Comparison of ENCODE assay signal across 30 cellular contexts in genomic region chr1:72184099-72184695, GRCh38.
A peak's percentile ranks its signal among the peaks of the same experiment; 100 is the strongest.
DNase-seq lines count a peak whose midpoint lies in the region; ATAC-seq and TF ChIP-seq lines count a peak whose summit lies in the region.
"Had no signal": no experiment of that assay in that cellular context is flagged by ENCODE, and none has a peak within 500 bp of the region (broad histone marks: within the 10 kb centered on the region; RNA-seq: fewer than 3 reads in every experiment).

No MANE protein-coding gene starts in this region.

- WGBS in sigmoid colon, 2 donors = 69 to 70% methylated on average over 3 of the region's 3 CpGs
- whole genome bisulfite sequencing in suprapubic skin = 68% methylated on average over 3 of the region's 3 CpGs

- TF ChIP-seq POLR2A in sigmoid colon (IDR thresholded peaks at IDR 0.05) (no peak), suprapubic skin (IDR thresholded peaks at IDR 0.05) (no peak)

- peak overlapping the region; percentile 49 to 66 (median 55) for H3K27ac ChIP-seq in sigmoid colon
- H3K27ac ChIP-seq in left lung = no peak overlapping the region
- no peak overlapping the region for H3K27ac ChIP-seq in suprapubic skin
- H3K27ac ChIP-seq: adrenal gland; BLaER1 treated with 17β-estradiol and CSF1 and Interleukin-3, amounts not matched to agents 10 nM and 100 nM; breast epithelium; gastrocnemius medialis; parathyroid adenoma; right lobe of liver had no signal

- H3K4me1 ChIP-seq in sigmoid colon (peaks cover 0 to 41% (median 27%) of the 10 kb centered on the region in 4 donors), left lung (no peaks in the 10 kb centered on the region), suprapubic skin (no peaks in the 10 kb centered on the region)
- H3K4me1 ChIP-seq: adrenal gland; BLaER1 treated with 17β-estradiol and CSF1 and Interleukin-3, amounts not matched to agents 10 nM and 100 nM; breast epithelium; gastrocnemius medialis; parathyroid adenoma; Peyer's patch; right lobe of liver had no signal

- intact Hi-C loops in sigmoid colon (cut with DNase I) = no loop called here
- intact Hi-C loops in left lung (cut with DNase I) = no loop called here

- TF ChIP-seq CTCF in AG10803 (conservative IDR thresholded peaks at IDR 0.05; ENCODE audit: low read length) (no peak), sigmoid colon (IDR thresholded peaks at IDR 0.05) (no peak), left lung (IDR thresholded peaks at IDR 0.05) (no peak), suprapubic skin (IDR thresholded peaks at IDR 0.05) (no peak)

- no peak for ATAC-seq in HG03378 (IDR thresholded peaks at IDR 0.05; ENCODE audit: unreplicated experiment)
- no peak for ATAC-seq in left lung
- ATAC-seq: activated CD8-positive, alpha-beta memory T cell treated with anti-CD3 and anti-CD28 coated beads, Interleukin-2, amount 10 ng/mL, durations not matched to agents 7 days and 5 days; activated T-cell treated with anti-CD3 and anti-CD28 coated beads, Interleukin-2, amount 50 U/mL, for 72 hours; gastrocnemius medialis; left lobe of liver; right lobe of liver had no signal

- H3K27me3 ChIP-seq in sigmoid colon (no peaks in the 10 kb centered on the region), left lung (no peaks in the 10 kb centered on the region), H7 (ENCODE audit: control insufficient read depth, insufficient read depth, low read length) (no peaks in the 10 kb centered on the region), suprapubic skin (no peaks in the 10 kb centered on the region)
- H3K27me3 ChIP-seq: adrenal gland; BLaER1 treated with 17β-estradiol and CSF1 and Interleukin-3, amounts not matched to agents 10 nM and 100 nM; breast epithelium; gastrocnemius medialis; Peyer's patch; right lobe of liver had no signal

- H3K36me3 ChIP-seq in sigmoid colon (no peaks in the 10 kb centered on the region), left lung (no peaks in the 10 kb centered on the region), H7 (replicated peaks; ENCODE audit: control insufficient read depth, insufficient read depth, low read length) (no peaks in the 10 kb centered on the region), suprapubic skin (no peaks in the 10 kb centered on the region)
- H3K36me3 ChIP-seq: adrenal gland; BLaER1 treated with 17β-estradiol and CSF1 and Interleukin-3, amounts not matched to agents 10 nM and 100 nM; breast epithelium; gastrocnemius medialis; Peyer's patch; right lobe of liver had no signal

- peak; percentile 49 for DNase-seq in AG10803 (ENCODE audit: low read depth)
- DNase-seq in astrocyte of the hippocampus (ENCODE audit: low read depth, low spot score) = peak; percentile 32
- DNase-seq in kidney tubule cell (ENCODE audit: low spot score) = peak; percentile 17
- no peak for DNase-seq in sigmoid colon
- DNase-seq in left lung = no peak
- DNase-seq in H7 = no peak
- DNase-seq in suprapubic skin (ENCODE audit: low spot score in 2 of 2) = no peak
- DNase-seq: activated B cell treated with CpG ODN at 0.5 μM for 24 hours; activated CD8-positive, alpha-beta memory T cell treated with anti-CD3 and anti-CD28 coated beads, Interleukin-2, amount 10 ng/mL, durations not matched to agents 7 days and 5 days; activated naive CD4-positive, alpha-beta T cell; activated T-cell treated with anti-CD3 and anti-CD28 coated beads, Interleukin-2, amount 50 U/mL, for 72 hours; adrenal gland; effector memory CD4-positive, alpha-beta T cell; erythroblast; gastrocnemius medialis; H9; NCI-H1105; NCI-H2029; NCI-H526; nephron progenitor cell; Peyer's patch; right lobe of liver; stimulated activated CD4-positive, alpha-beta T cell treated with anti-CD3 and anti-CD28 coated beads, Interleukin-15, amount 100 ng/mL, for 24 hours; stimulated activated naive CD4-positive, alpha-beta T cell treated with Interleukin-2 at 50 U/mL for 16 hours; T1000 had no signal

- H3K9me3 ChIP-seq in sigmoid colon = no peaks in the 10 kb centered on the region
- H3K9me3 ChIP-seq in left lung = no peaks in the 10 kb centered on the region
- no peaks in the 10 kb centered on the region for H3K9me3 ChIP-seq in suprapubic skin
- H3K9me3 ChIP-seq: adrenal gland; BLaER1 treated with 17β-estradiol and CSF1 and Interleukin-3, amounts not matched to agents 10 nM and 100 nM; breast epithelium; gastrocnemius medialis; Peyer's patch; right lobe of liver had no signal

- H3K4me3 ChIP-seq in AG10803 (ENCODE audit: low read length) = no peak overlapping the region
- no peak overlapping the region for H3K4me3 ChIP-seq in sigmoid colon
- H3K4me3 ChIP-seq in left lung = no peak overlapping the region
- no peak overlapping the region for H3K4me3 ChIP-seq in H7 (ENCODE audit: insufficient read depth, low read depth, low read length)
- H3K4me3 ChIP-seq in suprapubic skin = no peak overlapping the region
- H3K4me3 ChIP-seq: adrenal gland; BLaER1 treated with 17β-estradiol and CSF1 and Interleukin-3, amounts not matched to agents 10 nM and 100 nM; breast epithelium; gastrocnemius medialis; Peyer's patch; right lobe of liver had no signal

- no peak for TF ChIP-seq EP300 in sigmoid colon (IDR thresholded peaks at IDR 0.05)
- TF ChIP-seq EP300 in suprapubic skin (IDR thresholded peaks at IDR 0.05) = no peak

Comparison
In these comparisons a context has a peak if more than half of its experiments do, and no peak if none do; other contexts are left out.
1. DNase-seq: peak in AG10803 (single experiment), astrocyte of the hippocampus (single experiment) and kidney tubule cell (single experiment); none in sigmoid colon (single experiment), left lung (0 of 2), H7 (single experiment) and suprapubic skin (0 of 2).
2. H3K27ac ChIP-seq: peak in sigmoid colon (4 of 4); none in left lung (0 of 2) and suprapubic skin (single experiment).